9 cellular contexts compared by ENCODE assay signal in the genomic region with DNA sequence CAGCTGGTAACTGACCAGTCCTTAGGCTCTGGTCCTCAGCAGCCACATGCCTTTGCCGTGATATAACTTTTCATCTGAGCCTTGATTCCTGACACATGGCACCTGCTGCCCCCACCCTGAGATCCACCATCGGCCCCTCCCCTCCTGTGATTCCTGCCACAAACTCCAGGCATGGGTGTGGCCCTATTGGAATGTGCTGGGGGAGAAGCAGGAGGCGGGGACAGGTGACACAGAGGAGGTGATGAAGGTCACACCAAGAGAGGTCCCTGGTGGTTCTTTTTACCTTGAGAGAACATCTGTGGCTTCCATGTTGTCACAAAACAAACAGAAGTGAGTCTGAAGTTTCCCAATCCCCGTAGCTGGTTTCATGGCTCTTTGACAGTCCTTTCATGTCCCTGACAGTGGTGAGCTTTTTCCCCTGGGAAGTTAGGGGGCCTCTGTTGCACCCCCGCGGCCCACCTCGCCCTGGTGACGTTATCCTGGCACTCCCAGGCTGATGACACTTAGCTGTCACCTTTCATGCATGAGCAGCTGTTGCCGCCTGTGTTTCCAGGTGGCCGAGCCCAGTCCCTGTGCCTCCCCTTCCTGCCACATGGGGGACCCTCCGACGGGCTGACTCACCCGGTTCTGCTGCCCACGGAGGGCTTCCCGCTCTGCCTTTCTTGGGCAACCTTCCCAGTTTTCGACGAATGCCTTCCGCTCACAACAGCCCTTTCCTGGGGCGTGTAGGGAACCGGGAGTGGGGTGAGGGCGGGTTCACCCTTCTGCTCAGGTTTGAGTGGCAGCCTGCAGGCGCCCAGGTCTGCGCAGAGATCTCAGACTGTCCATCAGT.
DNase-seq lines count a peak whose midpoint lies in the region; ATAC-seq, FAIRE-seq and TF ChIP-seq lines count a peak whose summit lies in the region.
"Had no signal": no experiment of that assay in that cellular context is flagged by ENCODE, and none has a peak within 500 bp of the region (broad histone marks: within the 10 kb centered on the region; RNA-seq: fewer than 3 reads in every experiment).

No MANE protein-coding gene starts in this region.

- no peak overlapping the region for H3K4me2 ChIP-seq in K562 (ENCODE audit: insufficient read depth, low read length)

- H3K79me2 ChIP-seq in K562 (ENCODE audit: control insufficient read depth, insufficient read depth, low read length) = no peaks in the 10 kb centered on the region

- FAIRE-seq in K562 (lab: Jason Lieb, UNC) (no peak), GM12892 (lab: Jason Lieb, UNC) (no peak)

- no peaks in the 10 kb centered on the region for H3K9me1 ChIP-seq in K562 (ENCODE audit: control insufficient read depth, insufficient read depth, low read length)

- no peak overlapping the region for H3K27ac Mint-ChIP-seq in memory B cell
- H3K27ac Mint-ChIP-seq: naive B cell had no signal

- TF ChIP-seq RAD21 in K562 (CRISPR knock-in tag; conservative IDR thresholded peaks at IDR 0.05 in 1 of 2, IDR thresholded peaks at IDR 0.05 in 1 of 2) = no peak

- H3K4me3 ChIP-seq in K562 (no peak overlapping the region), Peyer's patch (no peak overlapping the region)

- peaks cover 2 to 37% of the 10 kb centered on the region in 2 experiments; a peak in 4 of 5 replicates for H3K27me3 ChIP-seq in K562 (ENCODE audit: control insufficient read depth in 2 of 2, insufficient read depth in 2 of 2, low read length in 2 of 2)
- H3K27me3 ChIP-seq in Peyer's patch = no peaks in the 10 kb centered on the region

- peaks cover 5% of the 10 kb centered on the region for H3K4me1 Mint-ChIP-seq in memory B cell

- DNase-seq in DMS 273 treated with DMSO at 0.1 percent for 48 hours (lab: John Stamatoyannopoulos, UW) (peak; percentile 27), NAMALWA (ENCODE audit: low spot score) (peak; percentile 60), K562 (ENCODE audit: extremely low read depth in 1 of 4, low spot score in 3 of 4) (peak in 3 of 4 experiments; percentile 30 to 36 (median 31)), memory B cell (ENCODE audit: low spot score in 2 of 2) (no peak), GM12892 (ENCODE audit: insufficient read length) (no peak), posterior cingulate gyrus (no peak), Peyer's patch (no peak)
- DNase-seq: naive B cell had no signal

- H3K36me3 Mint-ChIP-seq in memory B cell = peaks cover 4% of the 10 kb centered on the region

- WGBS in K562 (ENCODE audit: insufficient coverage, low coverage, missing lambda C conversion rate) = 0% methylated on average over 22 of the region's 23 CpGs

- H3K9me3 ChIP-seq in K562 (replicated peaks; ENCODE audit: control insufficient read depth, insufficient read depth, low read depth, low read length) = no peaks in the 10 kb centered on the region
- H3K9me3 ChIP-seq in Peyer's patch = peaks cover 0 to 2% (median 0%) of the 10 kb centered on the region in 4 donors

- no TSS peak for BruUV-seq in K562 (replicated peaks; lab: Mats Ljungman, UMichigan)

- H3K27ac ChIP-seq in K562 (ENCODE audit: extremely low read depth, low read depth, low read length) = no peak overlapping the region
- no peak overlapping the region for H3K27ac ChIP-seq in Peyer's patch

- ATAC-seq in K562 (peak; percentile 85), memory B cell (ENCODE audit: low read depth) (peak; percentile 17), GM19452 (IDR thresholded peaks at IDR 0.05; ENCODE audit: unreplicated experiment) (no peak)

- H3K4me3 Mint-ChIP-seq in memory B cell = no peak overlapping the region

- no peak overlapping the region for H2AFZ ChIP-seq in K562 (ENCODE audit: low read depth, low read length)

- no peak overlapping the region for H3K9ac ChIP-seq in K562 (ENCODE audit: insufficient read depth in 1 of 2, low read depth in 2 of 2, low read length in 2 of 2)

- TF ChIP-seq POLR2A in K562 (conservative IDR thresholded peaks at IDR 0.05) = no peak
- TF ChIP-seq POLR2A in GM12892 (IDR thresholded peaks at IDR 0.05; ENCODE audit: low read depth, low read length) = no peak
- no peak for TF ChIP-seq POLR2A in Peyer's patch (IDR thresholded peaks at IDR 0.05)

- H3K4me1 ChIP-seq in K562 (replicated peaks in 1 of 2; ENCODE audit: control insufficient read depth in 2 of 2, insufficient read depth in 2 of 2, low read length in 2 of 2) = peaks cover 0 to 8% of the 10 kb centered on the region in 2 experiments; a peak in 2 of 5 replicates
- no peaks in the 10 kb centered on the region for H3K4me1 ChIP-seq in Peyer's patch

- H4K20me1 ChIP-seq in K562 (replicated peaks; ENCODE audit: control insufficient read depth, insufficient read depth, low read length) = 0 out of 2 replicates have a peak, but pooled peaks cover 3% of the 10 kb centered on the region

- intact Hi-C loops in K562 (cut with micrococcal nuclease) (no loop called here), posterior cingulate gyrus (cut with DNase I) (no loop called here)

- H3K27me3 Mint-ChIP-seq in memory B cell = peaks cover 18% of the 10 kb centered on the region

- H3K36me3 ChIP-seq in K562 (ENCODE audit: control insufficient read depth, insufficient read depth, low read length) (no peaks in the 10 kb centered on the region), Peyer's patch (no peaks in the 10 kb centered on the region)

- H3K9me3 Mint-ChIP-seq in memory B cell = peaks cover 18% of the 10 kb centered on the region

- no peak for TF ChIP-seq EP300 in K562 (IDR thresholded peaks at IDR 0.05; ENCODE audit: low read length)

- in situ Hi-C loops in K562 (cut with MboI) = no loop called here

- CTCF ChIA-PET in K562 (lab: Yijun Ruan, JAX; ENCODE audit: low intra/inter-chr PET ratio) = no interaction called here

- TF ChIP-seq CTCF in K562 (IDR thresholded peaks at IDR 0.05 in 2 of 3, conservative IDR thresholded peaks at IDR 0.05 in 1 of 3; ENCODE audit: insufficient read depth in 2 of 3, low read depth in 1 of 3, low read length in 3 of 3) (peak; percentile 24 to 30 (median 26); a peak in 3 of 6 replicates), Peyer's patch (IDR thresholded peaks at IDR 0.05) (no peak)

- POLR2A ChIA-PET in K562 (lab: Yijun Ruan, JAX) = interaction anchor here (0.6 to 1.0 kb wide), 2 partner anchors 11 to 350 kb away, joined by 3 read pairs; no protein-coding TSS in a partner anchor

TF ChIP-seq in K562, 482 proteins besides CTCF, POLR2A, EP300 and RAD21:
- TF ChIP-seq ERF (CRISPR knock-in tag; IDR thresholded peaks at IDR 0.05) (no peak), E2F6 (IDR thresholded peaks at IDR 0.05; ENCODE audit: borderline replicate concordance in 1 of 2, extremely low read depth in 1 of 2, insufficient read depth in 1 of 2, insufficient read length in 1 of 2, low read depth in 1 of 2, low read length in 1 of 2, poor library complexity in 1 of 2, severe bottlenecking in 1 of 2) (peak in 1 of 2 experiments; percentile 53), JUND (IDR thresholded peaks at IDR 0.05; ENCODE audit: borderline replicate concordance, low read depth, low read length) (0 out of 2 replicates have a peak, but pooled peaks have one; percentile 8), JUND (tag; IDR thresholded peaks at IDR 0.05; ENCODE audit: borderline replicate concordance, low read depth, low read length) (no peak; the same call in 2 of the 3 replicates), PTTG1 (tag; IDR thresholded peaks at IDR 0.05; ENCODE audit: low read depth) (no peak), TFAP4 (CRISPR knock-in tag; IDR thresholded peaks at IDR 0.05; ENCODE audit: borderline replicate concordance) (peak; percentile 24; the same call in 1 of the 2 replicates), ARID2 (IDR thresholded peaks at IDR 0.05) (no peak), CTCFL (IDR thresholded peaks at IDR 0.05; ENCODE audit: borderline replicate concordance, insufficient read depth, low read depth, low read length, poor library complexity, severe bottlenecking) (peak; percentile 63)
- TF ChIP-seq, protein P1, sequence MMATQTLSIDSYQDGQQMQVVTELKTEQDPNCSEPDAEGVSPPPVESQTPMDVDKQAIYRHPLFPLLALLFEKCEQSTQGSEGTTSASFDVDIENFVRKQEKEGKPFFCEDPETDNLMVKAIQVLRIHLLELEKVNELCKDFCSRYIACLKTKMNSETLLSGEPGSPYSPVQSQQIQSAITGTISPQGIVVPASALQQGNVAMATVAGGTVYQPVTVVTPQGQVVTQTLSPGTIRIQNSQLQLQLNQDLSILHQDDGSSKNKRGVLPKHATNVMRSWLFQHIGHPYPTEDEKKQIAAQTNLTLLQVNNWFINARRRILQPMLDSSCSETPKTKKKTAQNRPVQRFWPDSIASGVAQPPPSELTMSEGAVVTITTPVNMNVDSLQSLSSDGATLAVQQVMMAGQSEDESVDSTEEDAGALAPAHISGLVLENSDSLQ (IDR thresholded peaks at IDR 0.05) = peak; percentile 54

Comparison
In these comparisons a context has a peak if more than half of its experiments do, and no peak if none do; other contexts are left out.
1. DNase-seq: peak in DMS 273 treated with DMSO at 0.1 percent for 48 hours (single experiment), NAMALWA (single experiment) and K562 (3 of 4); none in memory B cell (0 of 2), GM12892 (single experiment), posterior cingulate gyrus (0 of 10) and Peyer's patch (0 of 3).
2. CTCF ChIP-seq: peak in K562 (3 of 3); none in Peyer's patch (0 of 6).